7 cellular contexts compared by ENCODE assay signal in the genomic region with DNA sequence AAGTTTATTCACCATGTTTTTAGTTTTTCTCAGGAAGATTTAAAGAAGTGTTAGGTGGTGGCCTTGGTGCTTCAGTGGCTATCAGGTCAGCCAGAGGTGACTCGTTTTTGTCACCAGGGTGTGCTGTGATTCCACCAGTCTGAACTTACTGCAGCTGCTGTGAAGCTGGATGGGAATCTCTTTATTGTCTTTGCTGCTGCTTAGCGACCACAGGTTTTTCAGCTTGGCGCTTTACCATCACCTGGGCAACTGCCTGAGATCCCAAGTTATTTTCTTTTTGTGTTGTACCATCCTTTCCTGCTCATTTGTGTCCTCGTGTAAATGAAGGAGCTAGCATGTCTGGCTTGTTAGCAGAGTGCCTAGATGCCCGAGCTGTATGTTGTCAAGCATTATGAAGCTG.
DNase-seq lines count a peak whose midpoint lies in the region; ATAC-seq and TF ChIP-seq lines count a peak whose summit lies in the region.

No MANE protein-coding gene starts in this region.

- H3K9me3 ChIP-seq in WERI-Rb-1 (ENCODE audit: severe bottlenecking) (no peaks in the 10 kb centered on the region), right cardiac atrium (ENCODE audit: control insufficient read depth, low read length) (no peaks in the 10 kb centered on the region), smooth muscle cell (replicated peaks; ENCODE audit: low read depth) (no peaks in the 10 kb centered on the region)

- H3K27ac Mint-ChIP-seq in natural killer cell: no peak overlapping the region

- no peaks in the 10 kb centered on the region for H3K4me1 Mint-ChIP-seq in natural killer cell

- H3K79me2 ChIP-seq in smooth muscle cell (ENCODE audit: low read depth): no peaks in the 10 kb centered on the region

- H3K9me3 Mint-ChIP-seq in natural killer cell: peaks cover 0 to 2% of the 10 kb centered on the region in 2 donors

- 17% methylated on average over 5 of the region's 5 CpGs for WGBS in right cardiac atrium
- WGBS in smooth muscle cell (ENCODE audit: low lambda C conversion rate): 26% methylated on average over 5 of the region's 5 CpGs

- no peaks in the 10 kb centered on the region for H3K27me3 ChIP-seq in WERI-Rb-1 (ENCODE audit: insufficient read depth, low read depth, severe bottlenecking)
- H3K27me3 ChIP-seq in right cardiac atrium (ENCODE audit: control insufficient read depth, insufficient read depth): no peaks in the 10 kb centered on the region
- H3K27me3 ChIP-seq in smooth muscle cell (ENCODE audit: low read depth): no peaks in the 10 kb centered on the region

- H3K4me2 ChIP-seq in smooth muscle cell: peak overlapping the region; percentile 52

- no peaks in the 10 kb centered on the region for H3K36me3 Mint-ChIP-seq in natural killer cell

- peak; percentile 47 for ATAC-seq in GM18867 (IDR thresholded peaks at IDR 0.05; ENCODE audit: unreplicated experiment)
- ATAC-seq in right cardiac atrium: peak; percentile 76 to 82
- ATAC-seq in natural killer cell: no peak
- no peak for ATAC-seq in GM19397 (IDR thresholded peaks at IDR 0.05; ENCODE audit: unreplicated experiment)

- H3K4me3 Mint-ChIP-seq in natural killer cell: no peak overlapping the region

- H2AFZ ChIP-seq in smooth muscle cell (ENCODE audit: low read depth): no peak overlapping the region

- H3K36me3 ChIP-seq in WERI-Rb-1: no peaks in the 10 kb centered on the region
- no peaks in the 10 kb centered on the region for H3K36me3 ChIP-seq in smooth muscle cell (ENCODE audit: low read depth)

- no peak overlapping the region for H3K9ac ChIP-seq in smooth muscle cell (ENCODE audit: low read depth)

- H3K4me1 ChIP-seq in right cardiac atrium (ENCODE audit: control insufficient read depth, insufficient read depth, low read length) (no peaks in the 10 kb centered on the region), smooth muscle cell (ENCODE audit: low read depth) (peaks cover 5% of the 10 kb centered on the region)

- no peaks in the 10 kb centered on the region for H3F3A ChIP-seq in smooth muscle cell (ENCODE audit: low read depth)

- H4K20me1 ChIP-seq in smooth muscle cell (ENCODE audit: low read depth): no peaks in the 10 kb centered on the region

- H3K4me3 ChIP-seq in WERI-Rb-1 (ENCODE audit: low read depth, low read length) (no peak overlapping the region), right cardiac atrium (ENCODE audit: low read length) (no peak overlapping the region), smooth muscle cell (no peak overlapping the region)

- TF ChIP-seq CTCF in WERI-Rb-1 (IDR thresholded peaks at IDR 0.05; ENCODE audit: low read depth, low read length): peak; percentile 70
- TF ChIP-seq CTCF in smooth muscle cell (IDR thresholded peaks at IDR 0.05; ENCODE audit: borderline replicate concordance, insufficient read depth, poor library complexity, severe bottlenecking): peak; percentile 73
- no peak for TF ChIP-seq CTCF in natural killer cell (IDR thresholded peaks at IDR 0.05)

- no peaks in the 10 kb centered on the region for H3K27me3 Mint-ChIP-seq in natural killer cell (ENCODE audit: low read depth in 2 of 2)

- intact Hi-C loops in right cardiac atrium (cut with DNase I): no loop called here
- intact Hi-C loops in natural killer cell (cut with micrococcal nuclease): no loop called here

- no peak overlapping the region for H3K27ac ChIP-seq in WERI-Rb-1
- H3K27ac ChIP-seq in right cardiac atrium (ENCODE audit: low read length): no peak overlapping the region
- H3K27ac ChIP-seq in smooth muscle cell (ENCODE audit: low read depth): no peak overlapping the region

- DNase-seq in NCI-H1436 (lab: John Stamatoyannopoulos, UW) (peak; percentile 66), WERI-Rb-1 (peak; percentile 60), right cardiac atrium (peak in 2 of 3 donors; percentile 20 to 53), smooth muscle cell (lab: John Stamatoyannopoulos, UW; ENCODE audit: unreplicated experiment) (no peak), natural killer cell (no peak)

Comparison
In these comparisons a context has a peak if more than half of its experiments do, and no peak if none do; other contexts are left out.
1. ATAC-seq: peak in GM18867 (single experiment) and right cardiac atrium (2 of 2); none in natural killer cell (0 of 3) and GM19397 (single experiment).
2. DNase-seq: peak in NCI-H1436 (single experiment), WERI-Rb-1 (single experiment) and right cardiac atrium (2 of 3); none in smooth muscle cell (single experiment) and natural killer cell (single experiment).